ENCODE assay signal across 1 cellular context in the genomic region with DNA sequence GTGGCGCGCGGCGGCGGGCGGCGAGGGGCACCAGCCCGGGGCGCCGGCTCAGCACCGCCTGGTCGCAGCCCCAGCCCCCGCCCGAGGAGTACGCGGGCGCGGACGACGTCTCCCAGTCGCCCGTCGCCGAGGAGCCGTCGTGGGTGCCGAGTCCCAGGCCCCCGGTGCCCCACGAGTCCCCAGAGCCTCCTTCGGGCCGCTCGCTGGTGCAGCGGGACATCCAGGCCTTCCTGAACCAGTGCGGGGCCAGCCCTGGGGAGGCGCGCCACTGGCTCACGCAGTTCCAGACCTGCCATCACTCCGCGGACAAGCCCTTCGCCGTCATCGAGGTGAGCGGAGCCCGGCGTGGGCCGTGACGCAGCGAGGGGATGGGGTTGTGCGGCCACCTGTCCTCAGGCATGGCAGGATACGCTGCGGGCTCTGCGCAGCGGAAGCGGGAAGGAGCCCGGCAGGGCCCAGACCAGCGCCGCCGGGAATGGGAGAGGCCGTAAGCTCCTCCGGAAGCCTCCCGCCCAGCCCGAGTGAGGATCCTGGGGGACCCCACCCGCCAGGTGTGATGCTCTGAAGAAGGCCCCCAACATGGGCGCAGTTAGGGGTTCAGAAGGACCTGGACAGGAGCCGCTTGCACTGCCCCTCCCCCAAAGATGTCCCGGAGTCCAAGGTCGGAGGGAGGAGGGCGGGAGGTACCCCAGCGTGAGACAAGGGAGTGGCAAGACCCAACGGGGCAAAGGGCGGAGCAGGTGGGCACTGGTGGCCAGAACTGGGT.
TF ChIP-seq lines count a peak whose summit lies in the region.

No MANE protein-coding gene starts in this region.

TF ChIP-seq in HepG2, 621 proteins besides CTCF, POLR2A, EP300 and RAD21 (continued from another document and continues in another):
- TF ChIP-seq, protein P1, sequence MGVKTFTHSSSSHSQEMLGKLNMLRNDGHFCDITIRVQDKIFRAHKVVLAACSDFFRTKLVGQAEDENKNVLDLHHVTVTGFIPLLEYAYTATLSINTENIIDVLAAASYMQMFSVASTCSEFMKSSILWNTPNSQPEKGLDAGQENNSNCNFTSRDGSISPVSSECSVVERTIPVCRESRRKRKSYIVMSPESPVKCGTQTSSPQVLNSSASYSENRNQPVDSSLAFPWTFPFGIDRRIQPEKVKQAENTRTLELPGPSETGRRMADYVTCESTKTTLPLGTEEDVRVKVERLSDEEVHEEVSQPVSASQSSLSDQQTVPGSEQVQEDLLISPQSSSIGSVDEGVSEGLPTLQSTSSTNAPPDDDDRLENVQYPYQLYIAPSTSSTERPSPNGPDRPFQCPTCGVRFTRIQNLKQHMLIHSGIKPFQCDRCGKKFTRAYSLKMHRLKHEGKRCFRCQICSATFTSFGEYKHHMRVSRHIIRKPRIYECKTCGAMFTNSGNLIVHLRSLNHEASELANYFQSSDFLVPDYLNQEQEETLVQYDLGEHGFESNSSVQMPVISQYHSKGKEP (CRISPR knock-in tag; IDR thresholded peaks at IDR 0.05) = no peak
- TF ChIP-seq, protein P2, sequence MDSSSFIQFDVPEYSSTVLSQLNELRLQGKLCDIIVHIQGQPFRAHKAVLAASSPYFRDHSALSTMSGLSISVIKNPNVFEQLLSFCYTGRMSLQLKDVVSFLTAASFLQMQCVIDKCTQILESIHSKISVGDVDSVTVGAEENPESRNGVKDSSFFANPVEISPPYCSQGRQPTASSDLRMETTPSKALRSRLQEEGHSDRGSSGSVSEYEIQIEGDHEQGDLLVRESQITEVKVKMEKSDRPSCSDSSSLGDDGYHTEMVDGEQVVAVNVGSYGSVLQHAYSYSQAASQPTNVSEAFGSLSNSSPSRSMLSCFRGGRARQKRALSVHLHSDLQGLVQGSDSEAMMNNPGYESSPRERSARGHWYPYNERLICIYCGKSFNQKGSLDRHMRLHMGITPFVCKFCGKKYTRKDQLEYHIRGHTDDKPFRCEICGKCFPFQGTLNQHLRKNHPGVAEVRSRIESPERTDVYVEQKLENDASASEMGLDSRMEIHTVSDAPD (CRISPR knock-in tag; IDR thresholded peaks at IDR 0.05) = no peak
- TF ChIP-seq KLF16 (CRISPR knock-in tag; IDR thresholded peaks at IDR 0.05) (peak in 1 of 2 experiments; percentile 28; a peak in 1 of 4 replicates), MXD4 (CRISPR knock-in tag; IDR thresholded peaks at IDR 0.05) (no peak; the same call in 1 of the 2 replicates), ZNF12 (CRISPR knock-in tag; IDR thresholded peaks at IDR 0.05) (no peak), ZNF543 (CRISPR knock-in tag; IDR thresholded peaks at IDR 0.05) (no peak; the same call in 1 of the 2 replicates), ZNF354B (CRISPR knock-in tag; IDR thresholded peaks at IDR 0.05) (no peak), NR3C1 (CRISPR knock-in tag; IDR thresholded peaks at IDR 0.05) (no peak), SNAPC2 (CRISPR knock-in tag; IDR thresholded peaks at IDR 0.05) (peak; percentile 59; the same call in 1 of the 2 replicates), ZNF670 (CRISPR knock-in tag; IDR thresholded peaks at IDR 0.05; ENCODE audit: borderline replicate concordance) (no peak), ZNF263 (CRISPR knock-in tag; IDR thresholded peaks at IDR 0.05) (0 out of 2 replicates have a peak, but pooled peaks have one; percentile 19), ZNF10 (CRISPR knock-in tag; IDR thresholded peaks at IDR 0.05; ENCODE audit: borderline replicate concordance, low read depth) (no peak), MTF1 (CRISPR knock-in tag; IDR thresholded peaks at IDR 0.05) (no peak), ONECUT2 (CRISPR knock-in tag; IDR thresholded peaks at IDR 0.05) (no peak), ZBTB42 (CRISPR knock-in tag; IDR thresholded peaks at IDR 0.05) (no peak), NFE2 (CRISPR knock-in tag; IDR thresholded peaks at IDR 0.05) (no peak), FOXK1 (CRISPR knock-in tag; IDR thresholded peaks at IDR 0.05; ENCODE audit: borderline replicate concordance, low read depth) (no peak), HNRNPH1 (optimal IDR thresholded peaks at IDR 0.05; ENCODE audit: low read depth, low read length) (peak; percentile 34), CBX1 (IDR thresholded peaks at IDR 0.05; ENCODE audit: low read depth) (no peak), CENPT (CRISPR knock-in tag; IDR thresholded peaks at IDR 0.05; ENCODE audit: low read depth) (peak; percentile 53; the same call in 1 of the 2 replicates), REXO4 (CRISPR knock-in tag; IDR thresholded peaks at IDR 0.05; ENCODE audit: borderline replicate concordance) (no peak), ZNF703 (CRISPR knock-in tag; IDR thresholded peaks at IDR 0.05; ENCODE audit: borderline replicate concordance) (no peak), ZFX (CRISPR knock-in tag; IDR thresholded peaks at IDR 0.05; ENCODE audit: low read depth) (peak; percentile 78), CBX5 (CRISPR knock-in tag; IDR thresholded peaks at IDR 0.05; ENCODE audit: borderline replicate concordance) (peak; percentile 39; the same call in 1 of the 2 replicates), CENPX (CRISPR knock-in tag; IDR thresholded peaks at IDR 0.05) (no peak)
- TF ChIP-seq, protein P3, sequence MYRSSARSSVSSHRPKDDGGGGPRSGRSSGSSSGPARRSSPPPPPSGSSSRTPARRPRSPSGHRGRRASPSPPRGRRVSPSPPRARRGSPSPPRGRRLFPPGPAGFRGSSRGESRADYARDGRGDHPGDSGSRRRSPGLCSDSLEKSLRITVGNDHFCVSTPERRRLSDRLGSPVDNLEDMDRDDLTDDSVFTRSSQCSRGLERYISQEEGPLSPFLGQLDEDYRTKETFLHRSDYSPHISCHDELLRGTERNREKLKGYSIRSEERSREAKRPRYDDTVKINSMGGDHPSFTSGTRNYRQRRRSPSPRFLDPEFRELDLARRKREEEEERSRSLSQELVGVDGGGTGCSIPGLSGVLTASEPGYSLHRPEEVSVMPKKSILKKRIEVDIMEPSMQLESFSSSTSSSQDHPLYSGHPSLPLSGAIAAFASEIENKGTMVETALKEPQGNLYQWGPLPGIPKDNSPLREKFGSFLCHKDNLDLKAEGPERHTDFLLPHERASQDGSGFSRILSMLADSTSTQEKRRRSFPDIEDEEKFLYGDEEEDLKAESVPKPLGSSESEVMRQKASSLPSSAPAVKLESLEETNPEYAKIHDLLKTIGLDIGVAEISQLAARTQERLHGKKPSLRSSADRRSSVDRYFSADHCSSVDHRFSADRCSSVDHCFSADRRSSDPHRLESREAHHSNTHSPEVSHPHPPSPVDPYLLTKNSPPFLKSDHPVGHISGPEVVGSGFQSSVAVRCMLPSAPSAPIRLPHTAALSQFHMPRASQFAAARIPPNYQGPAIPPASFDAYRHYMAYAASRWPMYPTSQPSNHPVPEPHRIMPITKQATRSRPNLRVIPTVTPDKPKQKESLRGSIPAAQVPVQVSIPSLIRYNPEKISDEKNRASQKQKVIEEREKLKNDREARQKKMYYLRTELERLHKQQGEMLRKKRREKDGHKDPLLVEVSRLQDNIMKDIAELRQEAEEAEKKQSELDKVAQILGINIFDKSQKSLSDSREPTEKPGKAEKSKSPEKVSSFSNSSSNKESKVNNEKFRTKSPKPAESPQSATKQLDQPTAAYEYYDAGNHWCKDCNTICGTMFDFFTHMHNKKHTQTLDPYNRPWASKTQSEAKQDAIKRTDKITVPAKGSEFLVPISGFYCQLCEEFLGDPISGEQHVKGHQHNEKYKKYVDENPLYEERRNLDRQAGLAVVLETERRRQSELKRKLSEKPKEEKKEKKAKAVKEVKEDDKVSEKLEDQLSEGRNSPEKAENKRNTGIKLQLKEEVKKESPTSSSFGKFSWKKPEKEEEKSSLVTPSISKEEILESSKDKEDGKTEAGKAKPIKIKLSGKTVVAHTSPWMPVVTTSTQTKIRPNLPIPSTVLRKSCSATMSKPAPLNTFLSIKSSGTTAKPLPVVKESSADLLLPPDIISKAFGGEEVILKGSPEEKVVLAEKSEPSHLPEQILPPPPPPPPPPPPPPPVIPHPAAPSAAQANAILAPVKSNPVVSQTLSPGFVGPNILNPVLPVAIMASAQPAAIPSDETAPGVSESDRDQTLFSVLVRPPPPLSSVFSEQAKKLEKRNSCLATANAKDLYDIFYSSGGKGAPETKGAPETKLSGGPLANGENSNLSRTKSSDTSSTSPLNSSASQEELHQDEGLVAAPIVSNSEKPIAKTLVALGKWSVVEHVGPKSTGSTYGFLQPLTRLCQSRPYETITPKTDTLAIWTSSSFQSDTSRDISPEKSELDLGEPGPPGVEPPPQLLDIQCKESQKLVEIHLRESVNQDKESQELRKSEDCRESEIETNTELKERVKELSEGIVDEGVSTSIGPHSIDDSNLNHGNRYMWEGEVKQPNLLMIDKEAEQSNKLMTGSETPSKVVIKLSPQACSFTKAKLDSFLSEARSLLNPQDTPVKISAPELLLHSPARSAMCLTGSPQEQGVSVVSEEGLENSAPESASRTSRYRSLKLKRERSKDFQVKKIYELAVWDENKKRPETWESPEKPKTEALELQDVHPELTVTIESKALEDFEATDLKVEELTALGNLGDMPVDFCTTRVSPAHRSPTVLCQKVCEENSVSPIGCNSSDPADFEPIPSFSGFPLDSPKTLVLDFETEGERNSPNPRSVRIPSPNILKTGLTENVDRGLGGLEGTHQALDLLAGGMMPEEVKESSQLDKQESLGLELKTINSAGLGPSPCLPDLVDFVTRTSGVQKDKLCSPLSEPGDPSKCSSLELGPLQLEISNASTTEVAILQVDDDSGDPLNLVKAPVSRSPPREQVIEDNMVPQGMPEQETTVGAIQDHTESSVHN (CRISPR knock-in tag; IDR thresholded peaks at IDR 0.05) = peak; percentile 61; the same call in 1 of the 2 replicates
- TF ChIP-seq, protein P4, sequence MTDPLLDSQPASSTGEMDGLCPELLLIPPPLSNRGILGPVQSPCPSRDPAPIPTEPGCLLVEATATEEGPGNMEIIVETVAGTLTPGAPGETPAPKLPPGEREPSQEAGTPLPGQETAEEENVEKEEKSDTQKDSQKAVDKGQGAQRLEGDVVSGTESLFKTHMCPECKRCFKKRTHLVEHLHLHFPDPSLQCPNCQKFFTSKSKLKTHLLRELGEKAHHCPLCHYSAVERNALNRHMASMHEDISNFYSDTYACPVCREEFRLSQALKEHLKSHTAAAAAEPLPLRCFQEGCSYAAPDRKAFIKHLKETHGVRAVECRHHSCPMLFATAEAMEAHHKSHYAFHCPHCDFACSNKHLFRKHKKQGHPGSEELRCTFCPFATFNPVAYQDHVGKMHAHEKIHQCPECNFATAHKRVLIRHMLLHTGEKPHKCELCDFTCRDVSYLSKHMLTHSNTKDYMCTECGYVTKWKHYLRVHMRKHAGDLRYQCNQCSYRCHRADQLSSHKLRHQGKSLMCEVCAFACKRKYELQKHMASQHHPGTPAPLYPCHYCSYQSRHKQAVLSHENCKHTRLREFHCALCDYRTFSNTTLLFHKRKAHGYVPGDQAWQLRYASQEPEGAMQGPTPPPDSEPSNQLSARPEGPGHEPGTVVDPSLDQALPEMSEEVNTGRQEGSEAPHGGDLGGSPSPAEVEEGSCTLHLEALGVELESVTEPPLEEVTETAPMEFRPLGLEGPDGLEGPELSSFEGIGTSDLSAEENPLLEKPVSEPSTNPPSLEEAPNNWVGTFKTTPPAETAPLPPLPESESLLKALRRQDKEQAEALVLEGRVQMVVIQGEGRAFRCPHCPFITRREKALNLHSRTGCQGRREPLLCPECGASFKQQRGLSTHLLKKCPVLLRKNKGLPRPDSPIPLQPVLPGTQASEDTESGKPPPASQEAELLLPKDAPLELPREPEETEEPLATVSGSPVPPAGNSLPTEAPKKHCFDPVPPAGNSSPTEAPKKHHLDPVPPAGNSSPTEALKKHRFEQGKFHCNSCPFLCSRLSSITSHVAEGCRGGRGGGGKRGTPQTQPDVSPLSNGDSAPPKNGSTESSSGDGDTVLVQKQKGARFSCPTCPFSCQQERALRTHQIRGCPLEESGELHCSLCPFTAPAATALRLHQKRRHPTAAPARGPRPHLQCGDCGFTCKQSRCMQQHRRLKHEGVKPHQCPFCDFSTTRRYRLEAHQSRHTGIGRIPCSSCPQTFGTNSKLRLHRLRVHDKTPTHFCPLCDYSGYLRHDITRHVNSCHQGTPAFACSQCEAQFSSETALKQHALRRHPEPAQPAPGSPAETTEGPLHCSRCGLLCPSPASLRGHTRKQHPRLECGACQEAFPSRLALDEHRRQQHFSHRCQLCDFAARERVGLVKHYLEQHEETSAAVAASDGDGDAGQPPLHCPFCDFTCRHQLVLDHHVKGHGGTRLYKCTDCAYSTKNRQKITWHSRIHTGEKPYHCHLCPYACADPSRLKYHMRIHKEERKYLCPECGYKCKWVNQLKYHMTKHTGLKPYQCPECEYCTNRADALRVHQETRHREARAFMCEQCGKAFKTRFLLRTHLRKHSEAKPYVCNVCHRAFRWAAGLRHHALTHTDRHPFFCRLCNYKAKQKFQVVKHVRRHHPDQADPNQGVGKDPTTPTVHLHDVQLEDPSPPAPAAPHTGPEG (CRISPR knock-in tag; IDR thresholded peaks at IDR 0.05) = no peak
- TF ChIP-seq, protein P5, sequence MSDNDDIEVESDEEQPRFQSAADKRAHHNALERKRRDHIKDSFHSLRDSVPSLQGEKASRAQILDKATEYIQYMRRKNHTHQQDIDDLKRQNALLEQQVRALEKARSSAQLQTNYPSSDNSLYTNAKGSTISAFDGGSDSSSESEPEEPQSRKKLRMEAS (IDR thresholded peaks at IDR 0.05) = peak; percentile 77
- TF ChIP-seq, protein P6, sequence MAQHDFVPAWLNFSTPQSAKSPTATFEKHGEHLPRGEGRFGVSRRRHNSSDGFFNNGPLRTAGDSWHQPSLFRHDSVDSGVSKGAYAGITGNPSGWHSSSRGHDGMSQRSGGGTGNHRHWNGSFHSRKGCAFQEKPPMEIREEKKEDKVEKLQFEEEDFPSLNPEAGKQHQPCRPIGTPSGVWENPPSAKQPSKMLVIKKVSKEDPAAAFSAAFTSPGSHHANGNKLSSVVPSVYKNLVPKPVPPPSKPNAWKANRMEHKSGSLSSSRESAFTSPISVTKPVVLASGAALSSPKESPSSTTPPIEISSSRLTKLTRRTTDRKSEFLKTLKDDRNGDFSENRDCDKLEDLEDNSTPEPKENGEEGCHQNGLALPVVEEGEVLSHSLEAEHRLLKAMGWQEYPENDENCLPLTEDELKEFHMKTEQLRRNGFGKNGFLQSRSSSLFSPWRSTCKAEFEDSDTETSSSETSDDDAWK (CRISPR knock-in tag; IDR thresholded peaks at IDR 0.05) = no peak
- TF ChIP-seq, protein P7, sequence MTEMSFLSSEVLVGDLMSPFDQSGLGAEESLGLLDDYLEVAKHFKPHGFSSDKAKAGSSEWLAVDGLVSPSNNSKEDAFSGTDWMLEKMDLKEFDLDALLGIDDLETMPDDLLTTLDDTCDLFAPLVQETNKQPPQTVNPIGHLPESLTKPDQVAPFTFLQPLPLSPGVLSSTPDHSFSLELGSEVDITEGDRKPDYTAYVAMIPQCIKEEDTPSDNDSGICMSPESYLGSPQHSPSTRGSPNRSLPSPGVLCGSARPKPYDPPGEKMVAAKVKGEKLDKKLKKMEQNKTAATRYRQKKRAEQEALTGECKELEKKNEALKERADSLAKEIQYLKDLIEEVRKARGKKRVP (CRISPR knock-in tag; IDR thresholded peaks at IDR 0.05) = no peak
- TF ChIP-seq, protein P8, sequence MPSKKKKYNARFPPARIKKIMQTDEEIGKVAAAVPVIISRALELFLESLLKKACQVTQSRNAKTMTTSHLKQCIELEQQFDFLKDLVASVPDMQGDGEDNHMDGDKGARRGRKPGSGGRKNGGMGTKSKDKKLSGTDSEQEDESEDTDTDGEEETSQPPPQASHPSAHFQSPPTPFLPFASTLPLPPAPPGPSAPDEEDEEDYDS (CRISPR knock-in tag; IDR thresholded peaks at IDR 0.05) = no peak; the same call in 1 of the 2 replicates
- TF ChIP-seq, protein P9, sequence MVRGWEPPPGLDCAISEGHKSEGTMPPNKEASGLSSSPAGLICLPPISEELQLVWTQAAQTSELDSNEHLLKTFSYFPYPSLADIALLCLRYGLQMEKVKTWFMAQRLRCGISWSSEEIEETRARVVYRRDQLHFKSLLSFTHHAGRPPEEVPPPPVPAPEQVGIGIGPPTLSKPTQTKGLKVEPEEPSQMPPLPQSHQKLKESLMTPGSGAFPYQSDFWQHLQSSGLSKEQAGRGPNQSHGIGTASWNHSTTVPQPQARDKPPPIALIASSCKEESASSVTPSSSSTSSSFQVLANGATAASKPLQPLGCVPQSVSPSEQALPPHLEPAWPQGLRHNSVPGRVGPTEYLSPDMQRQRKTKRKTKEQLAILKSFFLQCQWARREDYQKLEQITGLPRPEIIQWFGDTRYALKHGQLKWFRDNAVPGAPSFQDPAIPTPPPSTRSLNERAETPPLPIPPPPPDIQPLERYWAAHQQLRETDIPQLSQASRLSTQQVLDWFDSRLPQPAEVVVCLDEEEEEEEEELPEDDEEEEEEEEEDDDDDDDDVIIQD (CRISPR knock-in tag; IDR thresholded peaks at IDR 0.05; ENCODE audit: low read depth) = no peak
